In genomic region chr5:147188200-147189108, GRCh38 we compare ENCODE assay signal across 8 cellular contexts. TPM values are rescaled to one million over a fixed set of nuclear protein-coding genes. Genes with fewer than 3 reads are reported as not detected.
A peak's percentile ranks its signal among the peaks of the same experiment; 100 is the strongest.
DNase-seq lines count a peak whose midpoint lies in the region; ATAC-seq and TF ChIP-seq lines count a peak whose summit lies in the region.

No MANE protein-coding gene starts in this region.

- no peak overlapping the region for H3K4me3 ChIP-seq in DND-41 (ENCODE audit: low read depth in 1 of 2, low read length in 2 of 2)
- H3K4me3 ChIP-seq in gastroesophageal sphincter = peak overlapping the region in 1 of 2 donors; percentile 26
- H3K4me3 ChIP-seq in parathyroid adenoma (ENCODE audit: low read depth, low read length) = no peak overlapping the region

- H3K36me3 ChIP-seq in DND-41 (ENCODE audit: insufficient read depth, low read length) = no peaks in the 10 kb centered on the region
- no peaks in the 10 kb centered on the region for H3K36me3 ChIP-seq in gastroesophageal sphincter
- no peaks in the 10 kb centered on the region for H3K36me3 ChIP-seq in parathyroid adenoma (ENCODE audit: control insufficient read depth, insufficient read depth, low read length)

- no peaks in the 10 kb centered on the region for H3K9me3 ChIP-seq in DND-41 (ENCODE audit: insufficient read depth, low read length, severe bottlenecking)
- H3K9me3 ChIP-seq in gastroesophageal sphincter = peaks cover 0 to 5% (median 0%) of the 10 kb centered on the region in 3 donors
- H3K9me3 ChIP-seq in parathyroid adenoma (ENCODE audit: control insufficient read depth, low read length) = no peaks in the 10 kb centered on the region

- TF ChIP-seq EP300 in gastroesophageal sphincter (IDR thresholded peaks at IDR 0.05) = no peak

- H3K27ac ChIP-seq in DND-41 (ENCODE audit: low read length) (no peak overlapping the region), gastroesophageal sphincter (no peak overlapping the region), parathyroid adenoma (no peak overlapping the region)

- H3K9ac ChIP-seq in DND-41 (ENCODE audit: low read depth, low read length) (no peak overlapping the region), parathyroid adenoma (no peak overlapping the region)

- ATAC-seq in DND-41 (ENCODE audit: insufficient read depth, low read depth) (peak; percentile 76), GM19467 (IDR thresholded peaks at IDR 0.05; ENCODE audit: unreplicated experiment) (peak; percentile 85), HG03571 (IDR thresholded peaks at IDR 0.05; ENCODE audit: unreplicated experiment) (peak; percentile 88), gastroesophageal sphincter (no peak)

- H3K79me2 ChIP-seq in DND-41 (ENCODE audit: insufficient read depth, low read length) (no peaks in the 10 kb centered on the region), parathyroid adenoma (no peaks in the 10 kb centered on the region)

- H3K4me1 ChIP-seq in DND-41 (ENCODE audit: insufficient read depth, low read length) = no peaks in the 10 kb centered on the region
- H3K4me1 ChIP-seq in gastroesophageal sphincter = no peaks in the 10 kb centered on the region
- H3K4me1 ChIP-seq in parathyroid adenoma = no peaks in the 10 kb centered on the region

- peak; percentile 86 for TF ChIP-seq CTCF in DND-41 (IDR thresholded peaks at IDR 0.05; ENCODE audit: borderline replicate concordance, extremely low read depth, low read length, poor library complexity, severe bottlenecking)
- peak; percentile 76 to 85 (median 80) for TF ChIP-seq CTCF in gastroesophageal sphincter (IDR thresholded peaks at IDR 0.05)
- peak; percentile 80 for TF ChIP-seq CTCF in parathyroid adenoma (IDR thresholded peaks at IDR 0.05)

- TF ChIP-seq POLR2A in gastroesophageal sphincter (IDR thresholded peaks at IDR 0.05) = no peak

- H3K27me3 ChIP-seq in DND-41 (ENCODE audit: insufficient read depth, low read length, poor library complexity) (peaks cover 3% of the 10 kb centered on the region), gastroesophageal sphincter (no peaks in the 10 kb centered on the region), parathyroid adenoma (ENCODE audit: control insufficient read depth, insufficient read depth, low read length) (no peaks in the 10 kb centered on the region)

- H3K4me2 ChIP-seq in DND-41 (ENCODE audit: insufficient read depth, low read length) (no peak overlapping the region), parathyroid adenoma (ENCODE audit: low read length) (no peak overlapping the region)

- DNase-seq in DND-41 = peak; percentile 42
- DNase-seq in NCI-H748 treated with DMSO at 0.1 percent for 48 hours (lab: John Stamatoyannopoulos, UW) = peak; percentile 89
- peak; percentile 17 for DNase-seq in activated gamma-delta T cell treated with anti-CD3 and anti-CD28 coated beads, Interleukin-2, amount 50 U/mL, for 16 hours (ENCODE audit: low read depth)
- no peak for DNase-seq in UCSD-AML1 (lab: John Stamatoyannopoulos, UW; ENCODE audit: unreplicated experiment)

- no peaks in the 10 kb centered on the region for H4K20me1 ChIP-seq in DND-41 (ENCODE audit: insufficient read depth, low read length)

- 37% methylated on average over 17 to 18 of the region's 20 CpGs for WGBS in gastroesophageal sphincter (ENCODE audit: low coverage in 1 of 2), 2 donors

- no peak overlapping the region for H2AFZ ChIP-seq in DND-41 (ENCODE audit: low read depth, low read length)
- peak overlapping the region; percentile 47 for H2AFZ ChIP-seq in parathyroid adenoma

RNA-seq across cellular contexts. Expression of gene STK32A, which starts 46.4 kb away (rescaled TPM):
- 1 to 10 TPM in 3 of 4 donors, under 1 TPM in 1; 0.77 to 3.7 (median 2.4) TPM for total RNA-seq in gastroesophageal sphincter
